Comparison of ENCODE assay signal across 5 cellular contexts in the genomic region with DNA sequence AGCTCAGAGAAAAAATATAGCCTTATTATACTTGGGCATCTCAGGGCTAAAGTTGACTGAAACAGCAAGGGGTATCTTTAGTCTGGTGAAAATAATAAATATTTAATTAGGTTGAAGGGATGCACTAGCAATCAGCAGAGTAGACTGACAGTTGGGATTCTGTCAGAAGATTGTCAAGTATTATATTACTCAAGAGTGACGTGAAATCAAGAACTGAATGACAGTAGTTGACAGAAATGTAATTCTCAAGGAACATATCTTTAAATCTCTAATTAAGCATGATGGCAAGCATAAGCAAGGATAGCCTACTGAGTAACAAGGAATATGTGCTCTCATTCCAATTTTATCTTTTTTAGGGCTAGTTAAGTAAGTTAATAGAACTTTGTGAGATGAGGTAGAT.
"Had no signal": no experiment of that assay in that cellular context is flagged by ENCODE, and none has a peak within 500 bp of the region (broad histone marks: within the 10 kb centered on the region; RNA-seq: fewer than 3 reads in every experiment).

No MANE protein-coding gene starts in this region.

- H3K27ac ChIP-seq: HL-60 had no signal

- DNase-seq: IMR-90, KBM-7, KG1 had no signal

- H3K4me3 ChIP-seq: K562 had no signal
